2 cellular contexts compared by ENCODE assay signal in the genomic region with DNA sequence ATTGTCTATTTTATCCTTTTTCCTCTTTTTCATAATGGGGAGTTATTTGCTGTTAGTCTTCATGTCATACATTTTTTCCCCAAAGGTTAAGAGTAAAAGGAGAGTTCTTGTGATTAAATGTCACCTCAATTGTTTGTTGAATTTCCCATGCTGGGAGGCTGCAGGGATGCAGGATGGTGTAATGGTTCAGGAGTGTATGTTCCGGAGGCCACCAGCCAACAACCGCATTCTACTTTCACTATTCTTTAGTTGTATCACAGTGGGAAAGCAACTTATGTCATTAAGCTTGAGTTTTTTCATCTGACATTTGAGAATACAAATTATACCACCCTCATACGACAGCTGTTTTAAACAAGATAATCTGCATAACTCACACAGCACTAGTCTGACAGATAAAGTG.
TF ChIP-seq lines count a peak whose summit lies in the region.

No MANE protein-coding gene starts in this region.

TF ChIP-seq in WTC11, 78 proteins besides CTCF, POLR2A, EP300 and RAD21:
- TF ChIP-seq ARID4B (CRISPR knock-in tag; IDR thresholded peaks at IDR 0.05; ENCODE audit: borderline replicate concordance): no peak
- no peak for TF ChIP-seq USF1 (CRISPR knock-in tag; IDR thresholded peaks at IDR 0.05)
- TF ChIP-seq NR3C1 (CRISPR knock-in tag; conservative IDR thresholded peaks at IDR 0.05; ENCODE audit: low read depth): no peak
- no peak for TF ChIP-seq MAX (CRISPR knock-in tag; IDR thresholded peaks at IDR 0.05)
- TF ChIP-seq OVOL2 (CRISPR knock-in tag; IDR thresholded peaks at IDR 0.05; ENCODE audit: borderline replicate concordance): no peak
- TF ChIP-seq, protein P1, sequence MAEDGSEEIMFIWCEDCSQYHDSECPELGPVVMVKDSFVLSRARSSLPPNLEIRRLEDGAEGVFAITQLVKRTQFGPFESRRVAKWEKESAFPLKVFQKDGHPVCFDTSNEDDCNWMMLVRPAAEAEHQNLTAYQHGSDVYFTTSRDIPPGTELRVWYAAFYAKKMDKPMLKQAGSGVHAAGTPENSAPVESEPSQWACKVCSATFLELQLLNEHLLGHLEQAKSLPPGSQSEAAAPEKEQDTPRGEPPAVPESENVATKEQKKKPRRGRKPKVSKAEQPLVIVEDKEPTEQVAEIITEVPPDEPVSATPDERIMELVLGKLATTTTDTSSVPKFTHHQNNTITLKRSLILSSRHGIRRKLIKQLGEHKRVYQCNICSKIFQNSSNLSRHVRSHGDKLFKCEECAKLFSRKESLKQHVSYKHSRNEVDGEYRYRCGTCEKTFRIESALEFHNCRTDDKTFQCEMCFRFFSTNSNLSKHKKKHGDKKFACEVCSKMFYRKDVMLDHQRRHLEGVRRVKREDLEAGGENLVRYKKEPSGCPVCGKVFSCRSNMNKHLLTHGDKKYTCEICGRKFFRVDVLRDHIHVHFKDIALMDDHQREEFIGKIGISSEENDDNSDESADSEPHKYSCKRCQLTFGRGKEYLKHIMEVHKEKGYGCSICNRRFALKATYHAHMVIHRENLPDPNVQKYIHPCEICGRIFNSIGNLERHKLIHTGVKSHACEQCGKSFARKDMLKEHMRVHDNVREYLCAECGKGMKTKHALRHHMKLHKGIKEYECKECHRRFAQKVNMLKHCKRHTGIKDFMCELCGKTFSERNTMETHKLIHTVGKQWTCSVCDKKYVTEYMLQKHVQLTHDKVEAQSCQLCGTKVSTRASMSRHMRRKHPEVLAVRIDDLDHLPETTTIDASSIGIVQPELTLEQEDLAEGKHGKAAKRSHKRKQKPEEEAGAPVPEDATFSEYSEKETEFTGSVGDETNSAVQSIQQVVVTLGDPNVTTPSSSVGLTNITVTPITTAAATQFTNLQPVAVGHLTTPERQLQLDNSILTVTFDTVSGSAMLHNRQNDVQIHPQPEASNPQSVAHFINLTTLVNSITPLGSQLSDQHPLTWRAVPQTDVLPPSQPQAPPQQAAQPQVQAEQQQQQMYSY (CRISPR knock-in tag; IDR thresholded peaks at IDR 0.05): no peak
- TF ChIP-seq FOXP1 (CRISPR knock-in tag; IDR thresholded peaks at IDR 0.05; ENCODE audit: borderline replicate concordance): no peak
- no peak for TF ChIP-seq KAT7 (CRISPR knock-in tag; IDR thresholded peaks at IDR 0.05; ENCODE audit: borderline replicate concordance)
- TF ChIP-seq, protein P2, sequence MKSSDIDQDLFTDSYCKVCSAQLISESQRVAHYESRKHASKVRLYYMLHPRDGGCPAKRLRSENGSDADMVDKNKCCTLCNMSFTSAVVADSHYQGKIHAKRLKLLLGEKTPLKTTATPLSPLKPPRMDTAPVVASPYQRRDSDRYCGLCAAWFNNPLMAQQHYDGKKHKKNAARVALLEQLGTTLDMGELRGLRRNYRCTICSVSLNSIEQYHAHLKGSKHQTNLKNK (CRISPR knock-in tag; IDR thresholded peaks at IDR 0.05): no peak
- TF ChIP-seq, protein P3, sequence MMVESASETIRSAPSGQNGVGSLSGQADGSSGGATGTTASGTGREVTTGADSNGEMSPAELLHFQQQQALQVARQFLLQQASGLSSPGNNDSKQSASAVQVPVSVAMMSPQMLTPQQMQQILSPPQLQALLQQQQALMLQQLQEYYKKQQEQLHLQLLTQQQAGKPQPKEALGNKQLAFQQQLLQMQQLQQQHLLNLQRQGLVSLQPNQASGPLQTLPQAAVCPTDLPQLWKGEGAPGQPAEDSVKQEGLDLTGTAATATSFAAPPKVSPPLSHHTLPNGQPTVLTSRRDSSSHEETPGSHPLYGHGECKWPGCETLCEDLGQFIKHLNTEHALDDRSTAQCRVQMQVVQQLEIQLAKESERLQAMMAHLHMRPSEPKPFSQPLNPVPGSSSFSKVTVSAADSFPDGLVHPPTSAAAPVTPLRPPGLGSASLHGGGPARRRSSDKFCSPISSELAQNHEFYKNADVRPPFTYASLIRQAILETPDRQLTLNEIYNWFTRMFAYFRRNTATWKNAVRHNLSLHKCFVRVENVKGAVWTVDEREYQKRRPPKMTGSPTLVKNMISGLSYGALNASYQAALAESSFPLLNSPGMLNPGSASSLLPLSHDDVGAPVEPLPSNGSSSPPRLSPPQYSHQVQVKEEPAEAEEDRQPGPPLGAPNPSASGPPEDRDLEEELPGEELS (CRISPR knock-in tag; IDR thresholded peaks at IDR 0.05): peak; percentile 54; the same call in 1 of the 2 replicates
- peak; percentile 89 for TF ChIP-seq TEAD1 (CRISPR knock-in tag; IDR thresholded peaks at IDR 0.05)
- TF ChIP-seq SMAD4 (CRISPR knock-in tag; IDR thresholded peaks at IDR 0.05): no peak
TF ChIP-seq in WTC11: peak in this region for 2.

TF ChIP-seq in liver, 16 proteins besides CTCF, POLR2A, EP300 and RAD21 (continued from another document):
- TF ChIP-seq MAX (IDR thresholded peaks at IDR 0.05): no peak
